Comparison of ENCODE assay signal across 1 cellular context in the genomic region with DNA sequence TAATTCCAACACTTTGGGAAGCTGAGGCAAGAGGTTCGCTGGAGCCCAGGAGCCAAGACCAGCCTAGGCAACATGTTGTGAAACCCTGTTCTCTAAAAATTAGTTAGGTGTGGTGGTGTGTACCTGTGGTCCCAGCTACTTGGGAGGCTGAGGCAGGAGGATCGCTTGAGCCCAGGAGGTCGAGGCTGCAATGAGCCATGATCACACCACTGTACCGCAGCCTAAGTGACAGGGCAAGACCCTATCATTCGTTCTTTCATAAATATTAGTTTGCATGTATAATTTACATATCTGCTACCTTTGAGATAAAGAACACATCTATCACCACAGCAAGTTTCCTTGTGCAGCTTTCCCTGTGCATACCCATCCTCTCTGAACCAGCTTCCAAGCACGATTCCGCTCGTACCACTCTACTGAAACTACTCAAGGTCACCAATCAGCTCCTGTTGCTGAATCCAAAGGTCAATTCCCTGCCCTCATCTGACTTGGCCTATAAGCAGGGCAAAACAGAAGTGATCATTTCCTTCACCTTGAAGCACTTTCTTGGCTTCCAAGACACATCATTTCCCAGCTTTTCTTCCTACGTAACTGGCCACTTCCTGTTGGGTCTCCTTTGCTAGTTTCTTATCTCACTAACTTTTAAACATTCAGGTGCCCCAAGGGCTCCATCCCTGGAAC.
TF ChIP-seq lines count a peak whose summit lies in the region.

No MANE protein-coding gene starts in this region.

TF ChIP-seq in WTC11, 78 proteins besides CTCF, POLR2A, EP300 and RAD21 (continued from another document):
- TF ChIP-seq FOXK1 (CRISPR knock-in tag; IDR thresholded peaks at IDR 0.05) (no peak), GRHL2 (CRISPR knock-in tag; IDR thresholded peaks at IDR 0.05; ENCODE audit: insufficient replicate concordance, severe bottlenecking) (no peak), PRRX2 (CRISPR knock-in tag; IDR thresholded peaks at IDR 0.05) (no peak)
- TF ChIP-seq, protein P1, sequence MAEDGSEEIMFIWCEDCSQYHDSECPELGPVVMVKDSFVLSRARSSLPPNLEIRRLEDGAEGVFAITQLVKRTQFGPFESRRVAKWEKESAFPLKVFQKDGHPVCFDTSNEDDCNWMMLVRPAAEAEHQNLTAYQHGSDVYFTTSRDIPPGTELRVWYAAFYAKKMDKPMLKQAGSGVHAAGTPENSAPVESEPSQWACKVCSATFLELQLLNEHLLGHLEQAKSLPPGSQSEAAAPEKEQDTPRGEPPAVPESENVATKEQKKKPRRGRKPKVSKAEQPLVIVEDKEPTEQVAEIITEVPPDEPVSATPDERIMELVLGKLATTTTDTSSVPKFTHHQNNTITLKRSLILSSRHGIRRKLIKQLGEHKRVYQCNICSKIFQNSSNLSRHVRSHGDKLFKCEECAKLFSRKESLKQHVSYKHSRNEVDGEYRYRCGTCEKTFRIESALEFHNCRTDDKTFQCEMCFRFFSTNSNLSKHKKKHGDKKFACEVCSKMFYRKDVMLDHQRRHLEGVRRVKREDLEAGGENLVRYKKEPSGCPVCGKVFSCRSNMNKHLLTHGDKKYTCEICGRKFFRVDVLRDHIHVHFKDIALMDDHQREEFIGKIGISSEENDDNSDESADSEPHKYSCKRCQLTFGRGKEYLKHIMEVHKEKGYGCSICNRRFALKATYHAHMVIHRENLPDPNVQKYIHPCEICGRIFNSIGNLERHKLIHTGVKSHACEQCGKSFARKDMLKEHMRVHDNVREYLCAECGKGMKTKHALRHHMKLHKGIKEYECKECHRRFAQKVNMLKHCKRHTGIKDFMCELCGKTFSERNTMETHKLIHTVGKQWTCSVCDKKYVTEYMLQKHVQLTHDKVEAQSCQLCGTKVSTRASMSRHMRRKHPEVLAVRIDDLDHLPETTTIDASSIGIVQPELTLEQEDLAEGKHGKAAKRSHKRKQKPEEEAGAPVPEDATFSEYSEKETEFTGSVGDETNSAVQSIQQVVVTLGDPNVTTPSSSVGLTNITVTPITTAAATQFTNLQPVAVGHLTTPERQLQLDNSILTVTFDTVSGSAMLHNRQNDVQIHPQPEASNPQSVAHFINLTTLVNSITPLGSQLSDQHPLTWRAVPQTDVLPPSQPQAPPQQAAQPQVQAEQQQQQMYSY (CRISPR knock-in tag; IDR thresholded peaks at IDR 0.05) = no peak
- TF ChIP-seq, protein P2, sequence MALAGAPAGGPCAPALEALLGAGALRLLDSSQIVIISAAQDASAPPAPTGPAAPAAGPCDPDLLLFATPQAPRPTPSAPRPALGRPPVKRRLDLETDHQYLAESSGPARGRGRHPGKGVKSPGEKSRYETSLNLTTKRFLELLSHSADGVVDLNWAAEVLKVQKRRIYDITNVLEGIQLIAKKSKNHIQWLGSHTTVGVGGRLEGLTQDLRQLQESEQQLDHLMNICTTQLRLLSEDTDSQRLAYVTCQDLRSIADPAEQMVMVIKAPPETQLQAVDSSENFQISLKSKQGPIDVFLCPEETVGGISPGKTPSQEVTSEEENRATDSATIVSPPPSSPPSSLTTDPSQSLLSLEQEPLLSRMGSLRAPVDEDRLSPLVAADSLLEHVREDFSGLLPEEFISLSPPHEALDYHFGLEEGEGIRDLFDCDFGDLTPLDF (CRISPR knock-in tag; IDR thresholded peaks at IDR 0.05) = no peak
- TF ChIP-seq, protein P3, sequence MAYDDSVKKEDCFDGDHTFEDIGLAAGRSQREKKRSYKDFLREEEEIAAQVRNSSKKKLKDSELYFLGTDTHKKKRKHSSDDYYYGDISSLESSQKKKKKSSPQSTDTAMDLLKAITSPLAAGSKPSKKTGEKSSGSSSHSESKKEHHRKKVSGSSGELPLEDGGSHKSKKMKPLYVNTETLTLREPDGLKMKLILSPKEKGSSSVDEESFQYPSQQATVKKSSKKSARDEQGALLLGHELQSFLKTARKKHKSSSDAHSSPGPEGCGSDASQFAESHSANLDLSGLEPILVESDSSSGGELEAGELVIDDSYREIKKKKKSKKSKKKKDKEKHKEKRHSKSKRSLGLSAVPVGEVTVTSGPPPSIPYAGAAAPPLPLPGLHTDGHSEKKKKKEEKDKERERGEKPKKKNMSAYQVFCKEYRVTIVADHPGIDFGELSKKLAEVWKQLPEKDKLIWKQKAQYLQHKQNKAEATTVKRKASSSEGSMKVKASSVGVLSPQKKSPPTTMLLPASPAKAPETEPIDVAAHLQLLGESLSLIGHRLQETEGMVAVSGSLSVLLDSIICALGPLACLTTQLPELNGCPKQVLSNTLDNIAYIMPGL (CRISPR knock-in tag; IDR thresholded peaks at IDR 0.05) = no peak
